Comparison of ENCODE assay signal across 25 cellular contexts in the genomic region with DNA sequence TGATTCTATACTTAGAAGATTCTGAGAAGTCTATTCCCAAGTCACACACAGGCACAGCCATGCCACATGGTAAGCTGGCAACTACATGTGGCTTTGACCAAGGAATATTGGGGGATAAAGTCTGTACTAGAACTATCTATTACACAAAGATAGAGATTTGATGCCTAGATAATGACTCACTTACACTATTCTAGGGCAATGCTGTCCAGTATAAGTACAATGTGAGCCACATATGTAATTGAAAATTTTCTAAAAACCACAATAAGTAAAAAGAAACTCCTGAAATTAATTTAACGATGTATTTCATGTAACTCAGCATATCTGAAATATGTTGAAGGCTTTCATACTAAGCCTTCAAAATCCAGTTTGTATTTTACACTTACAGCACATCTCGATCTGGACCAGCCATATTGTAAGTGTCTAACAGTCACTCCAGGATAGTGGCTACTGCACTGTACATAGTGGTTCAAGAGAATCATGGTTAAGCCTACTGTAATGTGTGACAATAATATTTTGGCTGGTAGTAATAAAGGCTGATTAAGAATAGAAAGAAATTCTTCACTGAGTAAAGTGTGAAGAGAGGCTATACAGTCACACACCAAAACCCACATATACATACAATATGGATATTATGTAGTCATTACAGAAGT.
"Had no signal": no experiment of that assay in that cellular context is flagged by ENCODE, and none has a peak within 500 bp of the region (broad histone marks: within the 10 kb centered on the region; RNA-seq: fewer than 3 reads in every experiment).

No MANE protein-coding gene starts in this region.

- FAIRE-seq: endothelial cell of umbilical vein, pancreas had no signal

- DNase-seq: effector CD4-positive, alpha-beta T cell; endodermal cell; erythroblast; foreskin keratinocyte; immature natural killer cell; kidney; left cardiac atrium; left ventricle myocardium inferior; lower lobe of right lung; midbrain; nucleus accumbens; pancreas; right cardiac atrium; stimulated activated CD4-positive, alpha-beta T cell treated with anti-CD3 and anti-CD28 coated beads, Interleukin-2, amount 100 ng/mL, for 48 hours; stomach; substantia nigra; transverse colon had no signal

- H3K27ac Mint-ChIP-seq: endodermal cell; immature natural killer cell; memory B cell; natural killer cell treated with Interleukin-12 subunit alpha and Interleukin-12 subunit beta and Interleukin-15 and Interleukin-18, amount 100 ng/mL, for 72 hours; neural progenitor cell; progenitor cell of endocrine pancreas had no signal

- H3K27me3 ChIP-seq: foreskin keratinocyte, neural progenitor cell, pancreas, stomach, transverse colon had no signal

- H2AFZ ChIP-seq: neural progenitor cell had no signal

- H3K9ac ChIP-seq: neural progenitor cell had no signal

- ATAC-seq: foreskin keratinocyte, left cardiac atrium, lower lobe of right lung, pancreas, right cardiac atrium had no signal

- H3K4me1 ChIP-seq: foreskin keratinocyte, left ventricle myocardium inferior, lower lobe of right lung, neural progenitor cell, pancreas, stomach, transverse colon had no signal

- H3K9me3 Mint-ChIP-seq: endodermal cell; immature natural killer cell; memory B cell; natural killer cell treated with Interleukin-12 subunit alpha and Interleukin-12 subunit beta and Interleukin-15 and Interleukin-18, amount 100 ng/mL, for 72 hours; neural progenitor cell had no signal

- H3K27ac ChIP-seq: coronary artery, foreskin keratinocyte, left ventricle myocardium inferior, lower lobe of right lung, neural progenitor cell, pancreas, stomach, thoracic aorta, transverse colon had no signal

- H3K4me1 Mint-ChIP-seq: endodermal cell, memory B cell, neural progenitor cell had no signal

- H3K9me3 ChIP-seq: left ventricle myocardium inferior, lower lobe of right lung, pancreas, stomach, thoracic aorta, transverse colon had no signal

- H3K36me3 Mint-ChIP-seq: immature natural killer cell; memory B cell; natural killer cell treated with Interleukin-12 subunit alpha and Interleukin-12 subunit beta and Interleukin-15 and Interleukin-18, amount 100 ng/mL, for 72 hours had no signal

- H3K4me2 ChIP-seq: neural progenitor cell, smooth muscle cell had no signal

- H3K4me3 ChIP-seq: coronary artery, left ventricle myocardium inferior, lower lobe of right lung, neural progenitor cell, pancreas, smooth muscle cell, stomach, thoracic aorta, transverse colon had no signal

- H3K27me3 Mint-ChIP-seq: memory B cell; natural killer cell treated with Interleukin-12 subunit alpha and Interleukin-12 subunit beta and Interleukin-15 and Interleukin-18, amount 100 ng/mL, for 72 hours; progenitor cell of endocrine pancreas had no signal

- H3K36me3 ChIP-seq: left ventricle myocardium inferior, lower lobe of right lung, neural progenitor cell, pancreas, stomach, thoracic aorta, transverse colon had no signal

- H3K4me3 Mint-ChIP-seq: endodermal cell; immature natural killer cell; memory B cell; natural killer cell treated with Interleukin-12 subunit alpha and Interleukin-12 subunit beta and Interleukin-15 and Interleukin-18, amount 100 ng/mL, for 72 hours; neural progenitor cell had no signal
